In the genomic region with DNA sequence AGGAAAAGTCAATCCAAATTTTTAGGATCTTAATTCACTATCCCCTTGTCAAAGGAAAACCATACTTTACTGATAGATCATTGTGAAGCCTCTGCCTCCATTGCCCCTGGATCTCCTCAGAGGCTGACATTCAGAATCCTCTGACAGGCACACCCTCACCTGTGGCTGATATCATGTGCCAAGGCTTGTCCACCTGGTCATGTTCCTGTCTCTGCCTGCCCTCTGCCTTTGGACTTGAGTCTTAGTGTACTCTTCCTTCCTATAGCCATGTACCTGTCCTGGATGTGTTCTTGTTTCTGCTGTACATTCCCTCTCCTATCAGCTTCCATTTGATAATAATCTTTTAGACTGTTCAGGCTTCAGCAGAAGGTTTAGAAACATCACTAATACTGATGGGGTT, we compare ENCODE assay signal across 6 cellular contexts.
"Had no signal": no experiment of that assay in that cellular context is flagged by ENCODE, and none has a peak within 500 bp of the region (broad histone marks: within the 10 kb centered on the region; RNA-seq: fewer than 3 reads in every experiment).

No MANE protein-coding gene starts in this region.

- DNase-seq: GM23248, GOT3, H7, HCEC 1CT had no signal

- H3K27ac Mint-ChIP-seq: IgD-negative memory B cell had no signal

- H3K9ac ChIP-seq: GM23248 had no signal

- H3K4me3 Mint-ChIP-seq: IgD-negative memory B cell had no signal

- H3K9me3 Mint-ChIP-seq: IgD-negative memory B cell had no signal

- H3K4me3 ChIP-seq: GM23248 had no signal

- H3K27ac ChIP-seq: GM23248 had no signal

- H3K27me3 Mint-ChIP-seq: IgD-negative memory B cell had no signal

- H2AFZ ChIP-seq: GM23248 had no signal

- H3K4me1 Mint-ChIP-seq: IgD-negative memory B cell had no signal

- H3K36me3 Mint-ChIP-seq: IgD-negative memory B cell had no signal

- FAIRE-seq: HepG2 had no signal
